Comparison of ENCODE assay signal across 13 cellular contexts in genomic region chr13:35826626-35827254, GRCh38.
DNase-seq lines count a peak whose midpoint lies in the region; ATAC-seq, FAIRE-seq and TF ChIP-seq lines count a peak whose summit lies in the region.
"Had no signal": no experiment of that assay in that cellular context is flagged by ENCODE, and none has a peak within 500 bp of the region (broad histone marks: within the 10 kb centered on the region; RNA-seq: fewer than 3 reads in every experiment).

No MANE protein-coding gene starts in this region.

- H2AK9ac ChIP-seq in IMR-90 (replicated peaks; ENCODE audit: low read depth, low read length, poor library complexity), result no peak overlapping the region

- H3K79me1 ChIP-seq in IMR-90 (ENCODE audit: low read depth in 1 of 2, low read length in 2 of 2), result no peaks in the 10 kb centered on the region

- POLR2A ChIA-PET in IMR-90 (lab: Charles Lee; ENCODE audit: unreplicated experiment) (no interaction called here), K562 (lab: Yijun Ruan, JAX) (interaction anchor here (0.6 kb wide), 1 partner anchor 8 kb away, joined by 3 read pairs; no protein-coding TSS in a partner anchor)

- H2BK20ac ChIP-seq in IMR-90 (ENCODE audit: low read depth, low read length), result no peak overlapping the region

- WGBS in IMR-90 (ENCODE audit: extremely low coverage in 2 of 2, insufficient read length in 1 of 2), 2 experiments, result no CpG with 5 or more reads among the region's 10 CpGs
- 8% methylated on average over 9 of the region's 10 CpGs for WGBS in K562 (ENCODE audit: insufficient coverage, low coverage, missing lambda C conversion rate)
- 72% methylated on average over 10 of the region's 10 CpGs for WGBS in smooth muscle cell (ENCODE audit: low lambda C conversion rate)

- CTCF ChIA-PET in activated naive CD4-positive, alpha-beta T cell treated with anti-CD3 and anti-CD28 coated beads for 36 hours (lab: Charles Lee), result interaction anchor here (0.7 to 1.5 kb wide), 3 partner anchors 9 to 15 kb away, joined by 3 to 5 read pairs (median 4); no protein-coding TSS in a partner anchor
- CTCF ChIA-PET in IMR-90 (lab: Yijun Ruan, JAX) (interaction anchor here (0.9 to 1.6 kb wide), 2 partner anchors 8 to 51 kb away, joined by 3 to 5 read pairs; no protein-coding TSS in a partner anchor), K562 (lab: Yijun Ruan, JAX; ENCODE audit: low intra/inter-chr PET ratio) (no interaction called here)

- H2BK120ac ChIP-seq in IMR-90 (ENCODE audit: low read depth, low read length), result no peak overlapping the region

- no peaks in the 10 kb centered on the region for H3F3A ChIP-seq in smooth muscle cell (ENCODE audit: low read depth)

- H3K9me1 ChIP-seq in IMR-90 (ENCODE audit: insufficient read depth, low read length) (no peaks in the 10 kb centered on the region), K562 (ENCODE audit: control insufficient read depth, insufficient read depth, low read length) (no peaks in the 10 kb centered on the region)

- FAIRE-seq in K562 (lab: Jason Lieb, UNC), result no peak

- 0 out of 2 replicates have a peak, but pooled peaks have one; percentile 8 for TF ChIP-seq CTCF in IMR-90 (conservative IDR thresholded peaks at IDR 0.05; ENCODE audit: low read depth, low read length)
- TF ChIP-seq CTCF in K562 (IDR thresholded peaks at IDR 0.05 in 2 of 3, conservative IDR thresholded peaks at IDR 0.05 in 1 of 3; ENCODE audit: insufficient read depth in 2 of 3, low read depth in 1 of 3, low read length in 3 of 3), result peak; percentile 42 to 70 (median 56)
- peak; percentile 29 for TF ChIP-seq CTCF in smooth muscle cell (IDR thresholded peaks at IDR 0.05; ENCODE audit: borderline replicate concordance, insufficient read depth, poor library complexity, severe bottlenecking)
- no peak for TF ChIP-seq CTCF in upper lobe of right lung (IDR thresholded peaks at IDR 0.05)

- H3K4me3 Mint-ChIP-seq in activated naive CD4-positive, alpha-beta T cell treated with anti-CD3 and anti-CD28 coated beads for 36 hours, result no peak overlapping the region
- H3K4me3 Mint-ChIP-seq: activated naive CD8-positive, alpha-beta T cell; CD14-positive monocyte had no signal

- TF ChIP-seq EP300 in K562 (IDR thresholded peaks at IDR 0.05; ENCODE audit: low read length), result no peak

- no peak overlapping the region for H2AK5ac ChIP-seq in IMR-90 (ENCODE audit: low read depth, low read length)

- no peaks in the 10 kb centered on the region for H3K9me3 ChIP-seq in IMR-90 (ENCODE audit: control insufficient read depth, insufficient read depth, low read length)
- no peaks in the 10 kb centered on the region for H3K9me3 ChIP-seq in K562 (replicated peaks; ENCODE audit: control insufficient read depth, insufficient read depth, low read depth, low read length)
- no peaks in the 10 kb centered on the region for H3K9me3 ChIP-seq in smooth muscle cell (replicated peaks; ENCODE audit: low read depth)
- H3K9me3 ChIP-seq in upper lobe of right lung, result no peaks in the 10 kb centered on the region

- H3K27ac Mint-ChIP-seq in activated naive CD4-positive, alpha-beta T cell treated with anti-CD3 and anti-CD28 coated beads for 36 hours, result no peak overlapping the region
- H3K27ac Mint-ChIP-seq: activated naive CD8-positive, alpha-beta T cell; CD14-positive monocyte had no signal

- H3K4me1 Mint-ChIP-seq in activated naive CD4-positive, alpha-beta T cell treated with anti-CD3 and anti-CD28 coated beads for 36 hours (ENCODE audit: low read depth), result no peaks in the 10 kb centered on the region
- H3K4me1 Mint-ChIP-seq: CD14-positive monocyte had no signal

- no peak overlapping the region for H4K8ac ChIP-seq in IMR-90 (ENCODE audit: low read depth in 2 of 2, low read length in 2 of 2)

- in situ Hi-C loops in IMR-90 (cut with MboI; ENCODE audit: low sequenced_read_pairs), result no loop called here
- in situ Hi-C loops in K562 (cut with MboI), result no loop called here

- H3K79me2 ChIP-seq in K562 (ENCODE audit: control insufficient read depth, insufficient read depth, low read length), result no peaks in the 10 kb centered on the region
- no peaks in the 10 kb centered on the region for H3K79me2 ChIP-seq in smooth muscle cell (ENCODE audit: low read depth)

- H3K4ac ChIP-seq in IMR-90 (ENCODE audit: low read depth, low read length), result no peak overlapping the region

- ATAC-seq in IMR-90 (ENCODE audit: low read depth), result no peak
- peak; percentile 79 for ATAC-seq in K562
- no peak for ATAC-seq in HG03196 (IDR thresholded peaks at IDR 0.05; ENCODE audit: unreplicated experiment)
- no peak for ATAC-seq in upper lobe of right lung

- H2BK15ac ChIP-seq in IMR-90 (ENCODE audit: low read depth, low read length), result no peak overlapping the region

- TF ChIP-seq RAD21 in IMR-90 (IDR thresholded peaks at IDR 0.05; ENCODE audit: low read length), result no peak
- peak in 1 of 2 experiments; percentile 14; a peak in 1 of 4 replicates for TF ChIP-seq RAD21 in K562 (CRISPR knock-in tag; conservative IDR thresholded peaks at IDR 0.05 in 1 of 2, IDR thresholded peaks at IDR 0.05 in 1 of 2)

- dilution Hi-C loops in IMR-90 (cut with HindIII; ENCODE audit: low sequenced_read_pairs, unreplicated experiment), result no loop called here

- H3K9ac ChIP-seq in IMR-90 (ENCODE audit: low read depth, low read length) (no peak overlapping the region), K562 (ENCODE audit: insufficient read depth in 1 of 2, low read depth in 2 of 2, low read length in 2 of 2) (no peak overlapping the region), smooth muscle cell (ENCODE audit: low read depth) (no peak overlapping the region)

- no peaks in the 10 kb centered on the region for H3K9me3 Mint-ChIP-seq in activated naive CD4-positive, alpha-beta T cell treated with anti-CD3 and anti-CD28 coated beads for 36 hours

- no TSS peak for BruUV-seq in IMR-90 (replicated peaks; lab: Mats Ljungman, UMichigan)
- BruUV-seq in K562 (replicated peaks; lab: Mats Ljungman, UMichigan), result no TSS peak

- H3K4me1 ChIP-seq in IMR-90 (ENCODE audit: control insufficient read depth, insufficient read depth, low read length) (no peaks in the 10 kb centered on the region), K562 (replicated peaks in 1 of 2; ENCODE audit: control insufficient read depth in 2 of 2, insufficient read depth in 2 of 2, low read length in 2 of 2) (no peaks in the 10 kb centered on the region), smooth muscle cell (ENCODE audit: low read depth) (peaks cover 12% of the 10 kb centered on the region), upper lobe of right lung (no peaks in the 10 kb centered on the region)

- no peak overlapping the region for H3K23ac ChIP-seq in IMR-90 (ENCODE audit: low read depth, low read length)

- H3K27ac ChIP-seq in IMR-90 (ENCODE audit: insufficient read depth, low read length) (no peak overlapping the region), K562 (ENCODE audit: extremely low read depth, low read depth, low read length) (no peak overlapping the region), smooth muscle cell (ENCODE audit: low read depth) (no peak overlapping the region), upper lobe of right lung (no peak overlapping the region)
- H3K27ac ChIP-seq: skin epidermis had no signal

- no peak overlapping the region for H4K5ac ChIP-seq in IMR-90 (ENCODE audit: low read depth, low read length)

- H3K4me3 ChIP-seq in IMR-90 (ENCODE audit: insufficient read depth, low read depth, low read length) (no peak overlapping the region), K562 (no peak overlapping the region), smooth muscle cell (no peak overlapping the region), upper lobe of right lung (no peak overlapping the region)
- H3K4me3 ChIP-seq: skin epidermis had no signal

- H3K36me3 Mint-ChIP-seq in activated naive CD4-positive, alpha-beta T cell treated with anti-CD3 and anti-CD28 coated beads for 36 hours (ENCODE audit: low read depth), result no peaks in the 10 kb centered on the region
- H3K36me3 Mint-ChIP-seq: activated naive CD8-positive, alpha-beta T cell; CD14-positive monocyte had no signal

- intact Hi-C loops in activated naive CD4-positive, alpha-beta T cell treated with anti-CD3 and anti-CD28 coated beads for 36 hours (cut with micrococcal nuclease), result no loop called here
- intact Hi-C loops in IMR-90 (cut with micrococcal nuclease), result no loop called here
- intact Hi-C loops in K562 (cut with micrococcal nuclease), result no loop called here
- intact Hi-C loops in upper lobe of right lung (cut with DNase I), result no loop called here

- no peak overlapping the region for H2AFZ ChIP-seq in IMR-90 (replicated peaks; ENCODE audit: low read length, poor library complexity)
- no peak overlapping the region for H2AFZ ChIP-seq in K562 (ENCODE audit: low read depth, low read length)
- H2AFZ ChIP-seq in smooth muscle cell (ENCODE audit: low read depth), result no peak overlapping the region

- no peak overlapping the region for H2BK5ac ChIP-seq in IMR-90 (ENCODE audit: low read depth, low read length, poor library complexity, severe bottlenecking)

- H3K36me3 ChIP-seq in IMR-90 (ENCODE audit: control insufficient read depth, insufficient read depth, low read length), result no peaks in the 10 kb centered on the region
- H3K36me3 ChIP-seq in K562 (ENCODE audit: control insufficient read depth, insufficient read depth, low read length), result no peaks in the 10 kb centered on the region
- H3K36me3 ChIP-seq in smooth muscle cell (ENCODE audit: low read depth), result no peaks in the 10 kb centered on the region
- no peaks in the 10 kb centered on the region for H3K36me3 ChIP-seq in upper lobe of right lung

- H4K20me1 ChIP-seq in IMR-90 (ENCODE audit: insufficient read depth, low read length), result no peaks in the 10 kb centered on the region
- no peaks in the 10 kb centered on the region for H4K20me1 ChIP-seq in K562 (replicated peaks; ENCODE audit: control insufficient read depth, insufficient read depth, low read length)
- no peaks in the 10 kb centered on the region for H4K20me1 ChIP-seq in smooth muscle cell (ENCODE audit: low read depth)

- H3K56ac ChIP-seq in IMR-90 (ENCODE audit: extremely low read depth, insufficient read depth, low read length), result no peak overlapping the region; the same call in 1 of the 2 replicates

- DNase-seq in activated naive CD4-positive, alpha-beta T cell treated with anti-CD3 and anti-CD28 coated beads for 36 hours, result peak; percentile 5
- no peak for DNase-seq in activated naive CD4-positive, alpha-beta T cell (lab: John Stamatoyannopoulos, UW)
- no peak for DNase-seq in IMR-90
- DNase-seq in K562 (ENCODE audit: extremely low read depth in 1 of 4, low spot score in 3 of 4), result peak; percentile 28 to 48 (median 44)
- DNase-seq in smooth muscle cell (lab: John Stamatoyannopoulos, UW; ENCODE audit: unreplicated experiment), result no peak
- no peak for DNase-seq in upper lobe of right lung
- no peak for DNase-seq in germinal center (ENCODE audit: low spot score)
- DNase-seq: activated CD4-positive, alpha-beta T cell treated with anti-CD3 and anti-CD28 coated beads, Interleukin-2, amount 50 U/mL, for 1 hour; NCI-H1048 had no signal

- no peak overlapping the region for H3K4me2 ChIP-seq in IMR-90 (ENCODE audit: low read depth, low read length)
- H3K4me2 ChIP-seq in K562 (ENCODE audit: insufficient read depth, low read length), result no peak overlapping the region
- no peak overlapping the region for H3K4me2 ChIP-seq in smooth muscle cell

- H4K91ac ChIP-seq in IMR-90 (ENCODE audit: insufficient read depth, low read depth, low read length), result no peak overlapping the region

- TF ChIP-seq POLR2A in IMR-90 (IDR thresholded peaks at IDR 0.05; ENCODE audit: low read depth, low read length) (no peak), K562 (conservative IDR thresholded peaks at IDR 0.05) (no peak)

- no peak overlapping the region for H3K14ac ChIP-seq in IMR-90 (replicated peaks; ENCODE audit: low read depth, low read length)

- H3K27me3 ChIP-seq in IMR-90 (ENCODE audit: control insufficient read depth, insufficient read depth, low read length), result no peaks in the 10 kb centered on the region
- no peaks in the 10 kb centered on the region for H3K27me3 ChIP-seq in K562 (ENCODE audit: control insufficient read depth in 2 of 2, insufficient read depth in 2 of 2, low read length in 2 of 2)
- no peaks in the 10 kb centered on the region for H3K27me3 ChIP-seq in smooth muscle cell (ENCODE audit: low read depth)
- H3K27me3 ChIP-seq in upper lobe of right lung, result no peaks in the 10 kb centered on the region

- no peak overlapping the region for H3K18ac ChIP-seq in IMR-90 (ENCODE audit: low read depth, low read length)

- H3K27me3 Mint-ChIP-seq in activated naive CD4-positive, alpha-beta T cell treated with anti-CD3 and anti-CD28 coated beads for 36 hours (ENCODE audit: low read depth), result peaks cover 7% of the 10 kb centered on the region

Comparison
In these comparisons a context has a peak if more than half of its experiments do, and no peak if none do; other contexts are left out.
1. DNase-seq: peak in activated naive CD4-positive, alpha-beta T cell treated with anti-CD3 and anti-CD28 coated beads for 36 hours (single experiment) and K562 (4 of 4); none in activated naive CD4-positive, alpha-beta T cell (0 of 4), IMR-90 (single experiment), smooth muscle cell (single experiment), upper lobe of right lung (single experiment) and germinal center (single experiment).